Comparison of ENCODE assay signal across 20 cellular contexts in genomic region chr7:92582948-92583347, GRCh38. TPM values are rescaled to one million over a fixed set of nuclear protein-coding genes. Genes with fewer than 3 reads are reported as not detected.
DNase-seq lines count a peak whose midpoint lies in the region; ATAC-seq, FAIRE-seq and TF ChIP-seq lines count a peak whose summit lies in the region.
"Had no signal": no experiment of that assay in that cellular context is flagged by ENCODE, and none has a peak within 500 bp of the region (broad histone marks: within the 10 kb centered on the region; RNA-seq: fewer than 3 reads in every experiment).

No MANE protein-coding gene starts in this region.

- H3K36me3 ChIP-seq in K562 (ENCODE audit: control insufficient read depth, insufficient read depth, low read length) = peaks cover 75% of the 10 kb centered on the region

- CTCF ChIA-PET in activated CD4-positive, alpha-beta memory T cell treated with anti-CD3 and anti-CD28 coated beads for 36 hours (lab: Charles Lee) = interaction anchor here (2.1 kb wide), 1 partner anchor 8 kb away, joined by 4 read pairs; no protein-coding TSS in a partner anchor
- CTCF ChIA-PET in activated CD4-positive, alpha-beta memory T cell treated with anti-CD3 and anti-CD28 coated beads, Interleukin-2, amount 10 ng/mL, durations not matched to agents 7 days and 5 days (lab: Charles Lee) = no interaction called here
- CTCF ChIA-PET in K562 (lab: Yijun Ruan, JAX; ENCODE audit: low intra/inter-chr PET ratio) = no interaction called here

- no peaks in the 10 kb centered on the region for H3K27me3 Mint-ChIP-seq in activated CD4-positive, alpha-beta memory T cell treated with anti-CD3 and anti-CD28 coated beads for 36 hours
- H3K27me3 Mint-ChIP-seq in activated CD4-positive, alpha-beta memory T cell treated with anti-CD3 and anti-CD28 coated beads, Interleukin-2, amount 10 ng/mL, durations not matched to agents 7 days and 5 days = no peaks in the 10 kb centered on the region
- no peaks in the 10 kb centered on the region for H3K27me3 Mint-ChIP-seq in activated naive CD8-positive, alpha-beta T cell
- H3K27me3 Mint-ChIP-seq in activated naive CD8-positive, alpha-beta T cell treated with anti-CD3 and anti-CD28 coated beads, Interleukin-2, amount 50 U/mL, for 24 hours = no peaks in the 10 kb centered on the region
- H3K27me3 Mint-ChIP-seq: CD4-positive, alpha-beta memory T cell had no signal

- no peak overlapping the region for H3K9ac ChIP-seq in K562 (ENCODE audit: insufficient read depth in 1 of 2, low read depth in 2 of 2, low read length in 2 of 2)

- no peaks in the 10 kb centered on the region for H3K9me3 ChIP-seq in K562 (replicated peaks; ENCODE audit: control insufficient read depth, insufficient read depth, low read depth, low read length)
- H3K9me3 ChIP-seq: A549, BE2C, HAP-1 had no signal

- peaks cover 76% of the 10 kb centered on the region for H3K79me2 ChIP-seq in K562 (ENCODE audit: control insufficient read depth, insufficient read depth, low read length)

- peaks cover 0 to 9% of the 10 kb centered on the region in 2 experiments; a peak in 2 of 5 replicates for H3K4me1 ChIP-seq in K562 (replicated peaks in 1 of 2; ENCODE audit: control insufficient read depth in 2 of 2, insufficient read depth in 2 of 2, low read length in 2 of 2)

- in situ Hi-C loops in K562 (cut with MboI) = no loop called here

- no peak for ATAC-seq in activated naive CD8-positive, alpha-beta T cell treated with anti-CD3 and anti-CD28 coated beads, Interleukin-2, amount 50 U/mL, for 24 hours
- no peak for ATAC-seq in K562
- ATAC-seq in GM18505 (IDR thresholded peaks at IDR 0.05; ENCODE audit: unreplicated experiment) = no peak
- ATAC-seq: A549, HepG2 had no signal

- peak overlapping the region; percentile 30 for H3K27ac Mint-ChIP-seq in activated CD4-positive, alpha-beta memory T cell treated with anti-CD3 and anti-CD28 coated beads for 36 hours
- H3K27ac Mint-ChIP-seq in activated CD4-positive, alpha-beta memory T cell treated with anti-CD3 and anti-CD28 coated beads, Interleukin-2, amount 10 ng/mL, durations not matched to agents 7 days and 5 days = no peak overlapping the region
- peak overlapping the region; percentile 72 for H3K27ac Mint-ChIP-seq in activated naive CD8-positive, alpha-beta T cell
- no peak overlapping the region for H3K27ac Mint-ChIP-seq in activated naive CD8-positive, alpha-beta T cell treated with anti-CD3 and anti-CD28 coated beads, Interleukin-2, amount 50 U/mL, for 24 hours
- H3K27ac Mint-ChIP-seq: HFFc6 had no signal

- no peak overlapping the region for H3K4me3 Mint-ChIP-seq in activated CD4-positive, alpha-beta memory T cell treated with anti-CD3 and anti-CD28 coated beads for 36 hours
- H3K4me3 Mint-ChIP-seq in activated CD4-positive, alpha-beta memory T cell treated with anti-CD3 and anti-CD28 coated beads, Interleukin-2, amount 10 ng/mL, durations not matched to agents 7 days and 5 days = no peak overlapping the region
- no peak overlapping the region for H3K4me3 Mint-ChIP-seq in activated naive CD8-positive, alpha-beta T cell
- no peak overlapping the region for H3K4me3 Mint-ChIP-seq in activated naive CD8-positive, alpha-beta T cell treated with anti-CD3 and anti-CD28 coated beads, Interleukin-2, amount 50 U/mL, for 24 hours
- H3K4me3 Mint-ChIP-seq: HFFc6 had no signal

- H3K36me3 Mint-ChIP-seq in activated CD4-positive, alpha-beta memory T cell treated with anti-CD3 and anti-CD28 coated beads for 36 hours = peaks cover 30% of the 10 kb centered on the region
- H3K36me3 Mint-ChIP-seq in activated CD4-positive, alpha-beta memory T cell treated with anti-CD3 and anti-CD28 coated beads, Interleukin-2, amount 10 ng/mL, durations not matched to agents 7 days and 5 days (ENCODE audit: low read depth) = peaks cover 65% of the 10 kb centered on the region
- peaks cover 8% of the 10 kb centered on the region for H3K36me3 Mint-ChIP-seq in activated naive CD8-positive, alpha-beta T cell
- peaks cover 61% of the 10 kb centered on the region for H3K36me3 Mint-ChIP-seq in activated naive CD8-positive, alpha-beta T cell treated with anti-CD3 and anti-CD28 coated beads, Interleukin-2, amount 50 U/mL, for 24 hours (ENCODE audit: low read depth)

- intact Hi-C loops in activated CD4-positive, alpha-beta memory T cell treated with anti-CD3 and anti-CD28 coated beads for 36 hours (cut with micrococcal nuclease) = no loop called here
- intact Hi-C loops in K562 (cut with micrococcal nuclease) = no loop called here

- H3K4me1 Mint-ChIP-seq in activated CD4-positive, alpha-beta memory T cell treated with anti-CD3 and anti-CD28 coated beads for 36 hours (ENCODE audit: low read depth) = peaks cover 43% of the 10 kb centered on the region
- peaks cover 42% of the 10 kb centered on the region for H3K4me1 Mint-ChIP-seq in activated CD4-positive, alpha-beta memory T cell treated with anti-CD3 and anti-CD28 coated beads, Interleukin-2, amount 10 ng/mL, durations not matched to agents 7 days and 5 days
- H3K4me1 Mint-ChIP-seq in activated naive CD8-positive, alpha-beta T cell (ENCODE audit: low read depth) = peaks cover 56% of the 10 kb centered on the region
- peaks cover 46% of the 10 kb centered on the region for H3K4me1 Mint-ChIP-seq in activated naive CD8-positive, alpha-beta T cell treated with anti-CD3 and anti-CD28 coated beads, Interleukin-2, amount 50 U/mL, for 24 hours

- no peak overlapping the region for H3K4me3 ChIP-seq in K562
- H3K4me3 ChIP-seq: A549, HAP-1 had no signal

- no peak overlapping the region for H3K4me2 ChIP-seq in K562 (ENCODE audit: insufficient read depth, low read length)
- H3K4me2 ChIP-seq: A549 had no signal

- TF ChIP-seq POLR2A in K562 (conservative IDR thresholded peaks at IDR 0.05) (no peak), GM18505 (IDR thresholded peaks at IDR 0.05; ENCODE audit: borderline replicate concordance, extremely low read depth, insufficient read depth, insufficient read length) (no peak)

- 95% methylated on average over 1 of the region's 1 CpG for WGBS in K562 (ENCODE audit: insufficient coverage, low coverage, missing lambda C conversion rate)

- no peak for FAIRE-seq in K562 (lab: Jason Lieb, UNC)
- FAIRE-seq: A549, GM12892, GM19239, H1, HepG2, HTR-8/SVneo had no signal

- H2AFZ ChIP-seq in K562 (ENCODE audit: low read depth, low read length) = no peak overlapping the region

- no TSS peak for BruUV-seq in K562 (replicated peaks; lab: Mats Ljungman, UMichigan)

- no peak for TF ChIP-seq CTCF in K562 (IDR thresholded peaks at IDR 0.05 in 2 of 3, conservative IDR thresholded peaks at IDR 0.05 in 1 of 3; ENCODE audit: insufficient read depth in 2 of 3, low read depth in 1 of 3, low read length in 3 of 3)

- POLR2A ChIA-PET in activated CD4-positive, alpha-beta memory T cell treated with anti-CD3 and anti-CD28 coated beads for 36 hours (lab: Charles Lee) = no interaction called here
- POLR2A ChIA-PET in activated CD4-positive, alpha-beta memory T cell treated with anti-CD3 and anti-CD28 coated beads, Interleukin-2, amount 10 ng/mL, durations not matched to agents 7 days and 5 days (lab: Charles Lee) = no interaction called here
- POLR2A ChIA-PET in K562 (lab: Yijun Ruan, JAX) = no interaction called here

- no peak for TF ChIP-seq RAD21 in K562 (CRISPR knock-in tag; conservative IDR thresholded peaks at IDR 0.05 in 1 of 2, IDR thresholded peaks at IDR 0.05 in 1 of 2)

- H3K27me3 ChIP-seq in K562 (ENCODE audit: control insufficient read depth in 2 of 2, insufficient read depth in 2 of 2, low read length in 2 of 2) = no peaks in the 10 kb centered on the region
- H3K27me3 ChIP-seq: BE2C had no signal

- peaks cover 4% of the 10 kb centered on the region for H3K9me3 Mint-ChIP-seq in activated CD4-positive, alpha-beta memory T cell treated with anti-CD3 and anti-CD28 coated beads for 36 hours
- H3K9me3 Mint-ChIP-seq in activated CD4-positive, alpha-beta memory T cell treated with anti-CD3 and anti-CD28 coated beads, Interleukin-2, amount 10 ng/mL, durations not matched to agents 7 days and 5 days = peaks cover 4% of the 10 kb centered on the region
- no peaks in the 10 kb centered on the region for H3K9me3 Mint-ChIP-seq in activated naive CD8-positive, alpha-beta T cell (ENCODE audit: low read depth)
- peaks cover 3% of the 10 kb centered on the region for H3K9me3 Mint-ChIP-seq in activated naive CD8-positive, alpha-beta T cell treated with anti-CD3 and anti-CD28 coated beads, Interleukin-2, amount 50 U/mL, for 24 hours
- H3K9me3 Mint-ChIP-seq: HFFc6 had no signal

- no peak overlapping the region for H3K27ac ChIP-seq in K562 (ENCODE audit: extremely low read depth, low read depth, low read length)
- H3K27ac ChIP-seq: A549, C4-2B had no signal

- TF ChIP-seq EP300 in K562 (IDR thresholded peaks at IDR 0.05; ENCODE audit: low read length) = no peak

- DNase-seq in activated CD4-positive, alpha-beta memory T cell treated with anti-CD3 and anti-CD28 coated beads for 36 hours = no peak
- no peak for DNase-seq in activated CD4-positive, alpha-beta memory T cell treated with anti-CD3 and anti-CD28 coated beads, Interleukin-2, amount 10 ng/mL, durations not matched to agents 7 days and 5 days
- no peak for DNase-seq in activated naive CD8-positive, alpha-beta T cell treated with anti-CD3 and anti-CD28 coated beads, Interleukin-2, amount 50 U/mL, for 24 hours
- DNase-seq in K562 (ENCODE audit: extremely low read depth in 1 of 4, low spot score in 3 of 4) (no peak), NCI-H748 treated with DMSO at 0.1 percent for 48 hours (lab: John Stamatoyannopoulos, UW) (no peak)
- DNase-seq: BE2C; CD4-positive, alpha-beta memory T cell; DND-41; GDM1; HFFc6 had no signal

- peaks cover 13% of the 10 kb centered on the region for H4K20me1 ChIP-seq in K562 (replicated peaks; ENCODE audit: control insufficient read depth, insufficient read depth, low read length)

- no peaks in the 10 kb centered on the region for H3K9me1 ChIP-seq in K562 (ENCODE audit: control insufficient read depth, insufficient read depth, low read length)

RNA-seq across cellular contexts. Expression of gene FAM133B, which starts 7.2 kb away (rescaled TPM):
- 10 to 100 TPM; 21.7 to 25.5 TPM for total RNA-seq in activated CD4-positive, alpha-beta memory T cell treated with anti-CD3 and anti-CD28 coated beads for 36 hours
- 10 to 100 TPM; 23.4 to 25.5 TPM for total RNA-seq in activated CD4-positive, alpha-beta memory T cell treated with anti-CD3 and anti-CD28 coated beads, Interleukin-2, amount 10 ng/mL, durations not matched to agents 7 days and 5 days
- 21.5 and 103 TPM in 2 replicates for total RNA-seq in K562 (2011; cell fraction: chromatin; rRNA removed; ENCODE audit: low replicate concordance)
- 11.5 and 15.9 TPM in 2 replicates for total RNA-seq in K562 (2011; cell fraction: nucleolus; rRNA removed)
- total RNA-seq in K562 (2011; cell fraction: nucleoplasm; rRNA removed) = 46.5 and 77.0 TPM in 2 replicates
- 22.4 and 80.3 TPM in 2 replicates for total RNA-seq in K562 (2014; rRNA removed)
- 58.4 and 67.4 TPM in 2 replicates for total RNA-seq in K562 (2014; rRNA removed; fragmentation: Illumina TruSeq; extraction: Trizol)
- 69.1 and 80.4 TPM in 2 replicates for total RNA-seq in K562 (2015; rRNA removed; fragmentation: Illumina TruSeq; extraction: Trizol)
- 29.0 and 30.7 TPM in 2 replicates for total RNA-seq in K562 (2021)
- polyA plus RNA-seq in K562 (2011; rRNA removed) = 26.1 and 34.4 TPM in 2 replicates
- 5.4 and 23.7 TPM in 2 replicates for polyA plus RNA-seq in K562 (2011; cell fraction: cytosol; rRNA removed)
- 24.3 and 24.9 TPM in 2 replicates for polyA plus RNA-seq in K562 (2011; cell fraction: nucleus; rRNA removed)
- polyA plus RNA-seq in K562 (2012) = 22.7 and 30.4 TPM in 2 replicates
- polyA plus RNA-seq in K562 (2014; fragmentation: Illumina TruSeq; extraction: Trizol) = 37.9 and 45.8 TPM in 2 replicates
- 10 to 100 TPM; 38.5 to 39.7 TPM for polyA plus RNA-seq in K562 (2014; fragmentation: Nextera tagmentation; extraction: Ambion mirVana)
- polyA plus RNA-seq in K562 (2014; rRNA removed) = 27.5 and 37.0 TPM in 2 replicates
- polyA minus RNA-seq in K562 (2011; rRNA and poly(A)+ RNA removed) = 17.5 and 22.7 TPM in 2 replicates
- polyA minus RNA-seq in K562 (2011; cell fraction: cytosol; rRNA and poly(A)+ RNA removed) = 12.3 and 13.1 TPM in 2 replicates
- polyA minus RNA-seq in K562 (2011; cell fraction: nucleus; rRNA and poly(A)+ RNA removed) = 20.3 and 40.0 TPM in 2 replicates

RNA-seq across cellular contexts. Expression of gene RBM48, which starts 54.4 kb away (rescaled TPM):
- total RNA-seq in activated CD4-positive, alpha-beta memory T cell treated with anti-CD3 and anti-CD28 coated beads for 36 hours = 10 to 100 TPM; 11.7 to 14.0 TPM
- 10 to 100 TPM; 15.0 to 17.8 TPM for total RNA-seq in activated CD4-positive, alpha-beta memory T cell treated with anti-CD3 and anti-CD28 coated beads, Interleukin-2, amount 10 ng/mL, durations not matched to agents 7 days and 5 days
- 23.7 and 43.2 TPM in 2 replicates for total RNA-seq in K562 (2011; cell fraction: chromatin; rRNA removed; ENCODE audit: low replicate concordance)
- 16.5 and 16.6 TPM in 2 replicates for total RNA-seq in K562 (2011; cell fraction: nucleolus; rRNA removed)
- 24.3 and 26.5 TPM in 2 replicates for total RNA-seq in K562 (2011; cell fraction: nucleoplasm; rRNA removed)
- total RNA-seq in K562 (2014; rRNA removed) (9.9 and 10.8 TPM in 2 replicates), K562 (2014; rRNA removed; fragmentation: Illumina TruSeq; extraction: Trizol) (16.8 and 18.5 TPM in 2 replicates), K562 (2015; rRNA removed; fragmentation: Illumina TruSeq; extraction: Trizol) (12.9 and 15.3 TPM in 2 replicates), K562 (2021) (13.1 and 13.8 TPM in 2 replicates)
- polyA plus RNA-seq in K562 (2011; rRNA removed) (8.8 and 10.2 TPM in 2 replicates), K562 (2014; fragmentation: Illumina TruSeq; extraction: Trizol) (16.7 and 19.0 TPM in 2 replicates), K562 (2014; fragmentation: Nextera tagmentation; extraction: Ambion mirVana) (10 to 100 TPM; 20.9 to 35.1 TPM), K562 (2014; rRNA removed) (14.2 and 16.3 TPM in 2 replicates)
- 5.1 and 8.7 TPM in 2 replicates for polyA plus RNA-seq in K562 (2011; cell fraction: cytosol; rRNA removed)
- 8.9 and 10.8 TPM in 2 replicates for polyA plus RNA-seq in K562 (2011; cell fraction: nucleus; rRNA removed)
- polyA plus RNA-seq in K562 (2012) = 10.5 and 11.0 TPM in 2 replicates
- polyA minus RNA-seq in K562 (2011; rRNA and poly(A)+ RNA removed) = 19.2 and 23.9 TPM in 2 replicates
- polyA minus RNA-seq in K562 (2011; cell fraction: cytosol; rRNA and poly(A)+ RNA removed) = 3.1 and 6.2 TPM in 2 replicates
- polyA minus RNA-seq in K562 (2011; cell fraction: nucleus; rRNA and poly(A)+ RNA removed) = 16.6 and 20.7 TPM in 2 replicates

RNA-seq across cellular contexts. Expression of gene PEX1, which starts 54.6 kb away (rescaled TPM):
- 10 to 100 TPM; 16.9 to 17.0 TPM for total RNA-seq in activated CD4-positive, alpha-beta memory T cell treated with anti-CD3 and anti-CD28 coated beads for 36 hours
- 10 to 100 TPM; 15.0 to 16.4 TPM for total RNA-seq in activated CD4-positive, alpha-beta memory T cell treated with anti-CD3 and anti-CD28 coated beads, Interleukin-2, amount 10 ng/mL, durations not matched to agents 7 days and 5 days
- 25.9 and 81.9 TPM in 2 replicates for total RNA-seq in K562 (2011; cell fraction: chromatin; rRNA removed; ENCODE audit: low replicate concordance)
- 15.8 and 16.4 TPM in 2 replicates for total RNA-seq in K562 (2011; cell fraction: nucleolus; rRNA removed)
- total RNA-seq in K562 (2011; cell fraction: nucleoplasm; rRNA removed) = 26.4 and 27.9 TPM in 2 replicates
- 12.9 and 14.1 TPM in 2 replicates for total RNA-seq in K562 (2014; rRNA removed)
- 30.2 TPM in 2 replicates for total RNA-seq in K562 (2014; rRNA removed; fragmentation: Illumina TruSeq; extraction: Trizol)
- 23.6 and 23.7 TPM in 2 replicates for total RNA-seq in K562 (2015; rRNA removed; fragmentation: Illumina TruSeq; extraction: Trizol)
- total RNA-seq in K562 (2021) = 15.6 and 20.0 TPM in 2 replicates
- polyA plus RNA-seq in K562 (2011; rRNA removed) = 23.1 and 32.2 TPM in 2 replicates
- polyA plus RNA-seq in K562 (2011; cell fraction: cytosol; rRNA removed) = 6.4 and 11.7 TPM in 2 replicates
- polyA plus RNA-seq in K562 (2011; cell fraction: nucleus; rRNA removed) = 39.8 and 49.4 TPM in 2 replicates
- 11.8 and 18.5 TPM in 2 replicates for polyA plus RNA-seq in K562 (2012)
- polyA plus RNA-seq in K562 (2014; fragmentation: Illumina TruSeq; extraction: Trizol) = 21.0 and 26.2 TPM in 2 replicates
- polyA plus RNA-seq in K562 (2014; fragmentation: Nextera tagmentation; extraction: Ambion mirVana) = 10 to 100 TPM in 1 of 2 experiments, 1 to 10 TPM in 1; 9.4 to 10.3 TPM
- 19.9 and 28.0 TPM in 2 replicates for polyA plus RNA-seq in K562 (2014; rRNA removed)
- 31.4 and 32.3 TPM in 2 replicates for polyA minus RNA-seq in K562 (2011; rRNA and poly(A)+ RNA removed)
- polyA minus RNA-seq in K562 (2011; cell fraction: cytosol; rRNA and poly(A)+ RNA removed) = 8.7 and 9.4 TPM in 2 replicates
- polyA minus RNA-seq in K562 (2011; cell fraction: nucleus; rRNA and poly(A)+ RNA removed) = 22.5 and 31.9 TPM in 2 replicates

Comparison
In these comparisons a context has a peak if more than half of its experiments do, and no peak if none do; other contexts are left out.
1. H3K27ac Mint-ChIP-seq: peak in activated CD4-positive, alpha-beta memory T cell treated with anti-CD3 and anti-CD28 coated beads for 36 hours (single experiment) and activated naive CD8-positive, alpha-beta T cell (single experiment); none in activated CD4-positive, alpha-beta memory T cell treated with anti-CD3 and anti-CD28 coated beads, Interleukin-2, amount 10 ng/mL, durations not matched to agents 7 days and 5 days (single experiment) and activated naive CD8-positive, alpha-beta T cell treated with anti-CD3 and anti-CD28 coated beads, Interleukin-2, amount 50 U/mL, for 24 hours (single experiment).